In genomic region chr11:8310743-8311298, GRCh38 we compare ENCODE assay signal across 1 cellular context.
TF ChIP-seq lines count a peak whose summit lies in the region.

No MANE protein-coding gene starts in this region.

TF ChIP-seq in GM23338, 12 proteins besides CTCF, POLR2A, EP300 and RAD21:
- TF ChIP-seq ZNF462 (CRISPR knock-in tag; IDR thresholded peaks at IDR 0.05), result no peak
TF ChIP-seq in GM23338: peak in this region for 0.
